Comparison of ENCODE assay signal across 1 cellular context in genomic region chr5:41903892-41904799, GRCh38.
A peak's percentile ranks its signal among the peaks of the same experiment; 100 is the strongest.
TF ChIP-seq lines count a peak whose summit lies in the region.

A gene with protein sequence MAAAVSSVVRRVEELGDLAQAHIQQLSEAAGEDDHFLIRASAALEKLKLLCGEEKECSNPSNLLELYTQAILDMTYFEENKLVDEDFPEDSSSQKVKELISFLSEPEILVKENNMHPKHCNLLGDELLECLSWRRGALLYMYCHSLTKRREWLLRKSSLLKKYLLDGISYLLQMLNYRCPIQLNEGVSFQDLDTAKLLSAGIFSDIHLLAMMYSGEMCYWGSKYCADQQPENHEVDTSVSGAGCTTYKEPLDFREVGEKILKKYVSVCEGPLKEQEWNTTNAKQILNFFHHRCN (plus strand): TSS chr5:41904344. CDS start chr5:41904368, 24 bp downstream.

TF ChIP-seq in HepG2, 621 proteins besides CTCF, POLR2A, EP300 and RAD21 (continued from another document and continues in another):
- TF ChIP-seq, protein P1, sequence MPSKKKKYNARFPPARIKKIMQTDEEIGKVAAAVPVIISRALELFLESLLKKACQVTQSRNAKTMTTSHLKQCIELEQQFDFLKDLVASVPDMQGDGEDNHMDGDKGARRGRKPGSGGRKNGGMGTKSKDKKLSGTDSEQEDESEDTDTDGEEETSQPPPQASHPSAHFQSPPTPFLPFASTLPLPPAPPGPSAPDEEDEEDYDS (CRISPR knock-in tag; IDR thresholded peaks at IDR 0.05) = peak; percentile 81
- TF ChIP-seq ZNF232 (CRISPR knock-in tag; IDR thresholded peaks at IDR 0.05; ENCODE audit: borderline replicate concordance) = peak; percentile 87; the same call in 1 of the 2 replicates
- TF ChIP-seq SRSF1 (optimal IDR thresholded peaks at IDR 0.05; ENCODE audit: low read depth, low read length) = peak; percentile 77
- TF ChIP-seq ZNF138 (CRISPR knock-in tag; IDR thresholded peaks at IDR 0.05; ENCODE audit: low read depth) = no peak; the same call in 1 of the 2 replicates
- TF ChIP-seq SETDB1 (CRISPR knock-in tag; IDR thresholded peaks at IDR 0.05; ENCODE audit: borderline replicate concordance) = no peak
- TF ChIP-seq, protein P2, sequence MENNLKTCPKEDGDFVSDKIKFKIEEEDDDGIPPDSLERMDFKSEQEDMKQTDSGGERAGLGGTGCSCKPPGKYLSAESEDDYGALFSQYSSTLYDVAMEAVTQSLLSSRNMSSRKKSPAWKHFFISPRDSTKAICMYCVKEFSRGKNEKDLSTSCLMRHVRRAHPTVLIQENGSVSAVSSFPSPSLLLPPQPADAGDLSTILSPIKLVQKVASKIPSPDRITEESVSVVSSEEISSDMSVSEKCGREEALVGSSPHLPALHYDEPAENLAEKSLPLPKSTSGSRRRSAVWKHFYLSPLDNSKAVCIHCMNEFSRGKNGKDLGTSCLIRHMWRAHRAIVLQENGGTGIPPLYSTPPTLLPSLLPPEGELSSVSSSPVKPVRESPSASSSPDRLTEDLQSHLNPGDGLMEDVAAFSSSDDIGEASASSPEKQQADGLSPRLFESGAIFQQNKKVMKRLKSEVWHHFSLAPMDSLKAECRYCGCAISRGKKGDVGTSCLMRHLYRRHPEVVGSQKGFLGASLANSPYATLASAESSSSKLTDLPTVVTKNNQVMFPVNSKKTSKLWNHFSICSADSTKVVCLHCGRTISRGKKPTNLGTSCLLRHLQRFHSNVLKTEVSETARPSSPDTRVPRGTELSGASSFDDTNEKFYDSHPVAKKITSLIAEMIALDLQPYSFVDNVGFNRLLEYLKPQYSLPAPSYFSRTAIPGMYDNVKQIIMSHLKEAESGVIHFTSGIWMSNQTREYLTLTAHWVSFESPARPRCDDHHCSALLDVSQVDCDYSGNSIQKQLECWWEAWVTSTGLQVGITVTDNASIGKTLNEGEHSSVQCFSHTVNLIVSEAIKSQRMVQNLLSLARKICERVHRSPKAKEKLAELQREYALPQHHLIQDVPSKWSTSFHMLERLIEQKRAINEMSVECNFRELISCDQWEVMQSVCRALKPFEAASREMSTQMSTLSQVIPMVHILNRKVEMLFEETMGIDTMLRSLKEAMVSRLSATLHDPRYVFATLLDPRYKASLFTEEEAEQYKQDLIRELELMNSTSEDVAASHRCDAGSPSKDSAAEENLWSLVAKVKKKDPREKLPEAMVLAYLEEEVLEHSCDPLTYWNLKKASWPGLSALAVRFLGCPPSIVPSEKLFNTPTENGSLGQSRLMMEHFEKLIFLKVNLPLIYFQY (CRISPR knock-in tag; IDR thresholded peaks at IDR 0.05; ENCODE audit: borderline replicate concordance) = peak; percentile 19; the same call in 1 of the 2 replicates
- TF ChIP-seq JDP2 (CRISPR knock-in tag; IDR thresholded peaks at IDR 0.05; ENCODE audit: borderline replicate concordance) = no peak
- TF ChIP-seq ZNF562 (CRISPR knock-in tag; IDR thresholded peaks at IDR 0.05; ENCODE audit: borderline replicate concordance) = no peak
- peak; percentile 81 for TF ChIP-seq MEF2D (CRISPR knock-in tag; IDR thresholded peaks at IDR 0.05)
- TF ChIP-seq ZNF576 (CRISPR knock-in tag; IDR thresholded peaks at IDR 0.05) = no peak
- 0 out of 2 replicates have a peak, but pooled peaks have one; percentile 65 for TF ChIP-seq CAMTA2 (CRISPR knock-in tag; IDR thresholded peaks at IDR 0.05; ENCODE audit: borderline replicate concordance)
- TF ChIP-seq, protein P3, sequence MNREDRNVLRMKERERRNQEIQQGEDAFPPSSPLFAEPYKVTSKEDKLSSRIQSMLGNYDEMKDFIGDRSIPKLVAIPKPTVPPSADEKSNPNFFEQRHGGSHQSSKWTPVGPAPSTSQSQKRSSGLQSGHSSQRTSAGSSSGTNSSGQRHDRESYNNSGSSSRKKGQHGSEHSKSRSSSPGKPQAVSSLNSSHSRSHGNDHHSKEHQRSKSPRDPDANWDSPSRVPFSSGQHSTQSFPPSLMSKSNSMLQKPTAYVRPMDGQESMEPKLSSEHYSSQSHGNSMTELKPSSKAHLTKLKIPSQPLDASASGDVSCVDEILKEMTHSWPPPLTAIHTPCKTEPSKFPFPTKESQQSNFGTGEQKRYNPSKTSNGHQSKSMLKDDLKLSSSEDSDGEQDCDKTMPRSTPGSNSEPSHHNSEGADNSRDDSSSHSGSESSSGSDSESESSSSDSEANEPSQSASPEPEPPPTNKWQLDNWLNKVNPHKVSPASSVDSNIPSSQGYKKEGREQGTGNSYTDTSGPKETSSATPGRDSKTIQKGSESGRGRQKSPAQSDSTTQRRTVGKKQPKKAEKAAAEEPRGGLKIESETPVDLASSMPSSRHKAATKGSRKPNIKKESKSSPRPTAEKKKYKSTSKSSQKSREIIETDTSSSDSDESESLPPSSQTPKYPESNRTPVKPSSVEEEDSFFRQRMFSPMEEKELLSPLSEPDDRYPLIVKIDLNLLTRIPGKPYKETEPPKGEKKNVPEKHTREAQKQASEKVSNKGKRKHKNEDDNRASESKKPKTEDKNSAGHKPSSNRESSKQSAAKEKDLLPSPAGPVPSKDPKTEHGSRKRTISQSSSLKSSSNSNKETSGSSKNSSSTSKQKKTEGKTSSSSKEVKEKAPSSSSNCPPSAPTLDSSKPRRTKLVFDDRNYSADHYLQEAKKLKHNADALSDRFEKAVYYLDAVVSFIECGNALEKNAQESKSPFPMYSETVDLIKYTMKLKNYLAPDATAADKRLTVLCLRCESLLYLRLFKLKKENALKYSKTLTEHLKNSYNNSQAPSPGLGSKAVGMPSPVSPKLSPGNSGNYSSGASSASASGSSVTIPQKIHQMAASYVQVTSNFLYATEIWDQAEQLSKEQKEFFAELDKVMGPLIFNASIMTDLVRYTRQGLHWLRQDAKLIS (CRISPR knock-in tag; IDR thresholded peaks at IDR 0.05) = no peak
- TF ChIP-seq ZMYM4 (CRISPR knock-in tag; IDR thresholded peaks at IDR 0.05) = peak; percentile 99
- peak; percentile 76 for TF ChIP-seq CCDC6 (CRISPR knock-in tag; IDR thresholded peaks at IDR 0.05)
- TF ChIP-seq ZNF616 (CRISPR knock-in tag; IDR thresholded peaks at IDR 0.05; ENCODE audit: low read depth) = 0 out of 2 replicates have a peak, but pooled peaks have one; percentile 24
- TF ChIP-seq MED1 (CRISPR knock-in tag; IDR thresholded peaks at IDR 0.05) = peak; percentile 74; the same call in 1 of the 2 replicates
- TF ChIP-seq ZNF891 (CRISPR knock-in tag; IDR thresholded peaks at IDR 0.05) = peak; percentile 98
- no peak for TF ChIP-seq ZNF296 (CRISPR knock-in tag; conservative IDR thresholded peaks at IDR 0.05)
- 0 out of 2 replicates have a peak, but pooled peaks have one; percentile 15 for TF ChIP-seq ZNF556 (CRISPR knock-in tag; IDR thresholded peaks at IDR 0.05; ENCODE audit: borderline replicate concordance)
- no peak for TF ChIP-seq ZEB1 (IDR thresholded peaks at IDR 0.05; ENCODE audit: insufficient replicate concordance, low read depth)
- TF ChIP-seq SIN3A (IDR thresholded peaks at IDR 0.05; ENCODE audit: borderline replicate concordance, low read depth, low read length) = peak; percentile 93
- no peak for TF ChIP-seq ZNF512B (CRISPR knock-in tag; IDR thresholded peaks at IDR 0.05; ENCODE audit: borderline replicate concordance)
- no peak for TF ChIP-seq NR3C1 (CRISPR knock-in tag; IDR thresholded peaks at IDR 0.05)
- peak; percentile 87 for TF ChIP-seq ZNF143 (CRISPR knock-in tag; IDR thresholded peaks at IDR 0.05)
- TF ChIP-seq ZNF503 (CRISPR knock-in tag; IDR thresholded peaks at IDR 0.05) = no peak
- TF ChIP-seq IKZF5 (CRISPR knock-in tag; IDR thresholded peaks at IDR 0.05) = peak; percentile 80; the same call in 1 of the 2 replicates
- TF ChIP-seq ZNF280D (CRISPR knock-in tag; IDR thresholded peaks at IDR 0.05) = peak; percentile 73; the same call in 1 of the 2 replicates
- TF ChIP-seq SYNCRIP (IDR thresholded peaks at IDR 0.05; ENCODE audit: insufficient read depth, low read depth, low read length) = no peak
- no peak; the same call in 1 of the 2 replicates for TF ChIP-seq ZNF335 (CRISPR knock-in tag; IDR thresholded peaks at IDR 0.05)
- TF ChIP-seq ZFAT (CRISPR knock-in tag; conservative IDR thresholded peaks at IDR 0.05) = no peak
- no peak for TF ChIP-seq PAF1 (CRISPR knock-in tag; IDR thresholded peaks at IDR 0.05)
- TF ChIP-seq ATF7-NPFF (CRISPR knock-in tag; IDR thresholded peaks at IDR 0.05; ENCODE audit: low read depth) = no peak; the same call in none of the 2 replicates
- TF ChIP-seq ZNF383 (CRISPR knock-in tag; IDR thresholded peaks at IDR 0.05; ENCODE audit: borderline replicate concordance) = no peak
- TF ChIP-seq, protein P4, sequence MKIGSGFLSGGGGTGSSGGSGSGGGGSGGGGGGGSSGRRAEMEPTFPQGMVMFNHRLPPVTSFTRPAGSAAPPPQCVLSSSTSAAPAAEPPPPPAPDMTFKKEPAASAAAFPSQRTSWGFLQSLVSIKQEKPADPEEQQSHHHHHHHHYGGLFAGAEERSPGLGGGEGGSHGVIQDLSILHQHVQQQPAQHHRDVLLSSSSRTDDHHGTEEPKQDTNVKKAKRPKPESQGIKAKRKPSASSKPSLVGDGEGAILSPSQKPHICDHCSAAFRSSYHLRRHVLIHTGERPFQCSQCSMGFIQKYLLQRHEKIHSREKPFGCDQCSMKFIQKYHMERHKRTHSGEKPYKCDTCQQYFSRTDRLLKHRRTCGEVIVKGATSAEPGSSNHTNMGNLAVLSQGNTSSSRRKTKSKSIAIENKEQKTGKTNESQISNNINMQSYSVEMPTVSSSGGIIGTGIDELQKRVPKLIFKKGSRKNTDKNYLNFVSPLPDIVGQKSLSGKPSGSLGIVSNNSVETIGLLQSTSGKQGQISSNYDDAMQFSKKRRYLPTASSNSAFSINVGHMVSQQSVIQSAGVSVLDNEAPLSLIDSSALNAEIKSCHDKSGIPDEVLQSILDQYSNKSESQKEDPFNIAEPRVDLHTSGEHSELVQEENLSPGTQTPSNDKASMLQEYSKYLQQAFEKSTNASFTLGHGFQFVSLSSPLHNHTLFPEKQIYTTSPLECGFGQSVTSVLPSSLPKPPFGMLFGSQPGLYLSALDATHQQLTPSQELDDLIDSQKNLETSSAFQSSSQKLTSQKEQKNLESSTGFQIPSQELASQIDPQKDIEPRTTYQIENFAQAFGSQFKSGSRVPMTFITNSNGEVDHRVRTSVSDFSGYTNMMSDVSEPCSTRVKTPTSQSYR (CRISPR knock-in tag; IDR thresholded peaks at IDR 0.05; ENCODE audit: borderline replicate concordance) = no peak
- TF ChIP-seq IKZF4 (CRISPR knock-in tag; IDR thresholded peaks at IDR 0.05; ENCODE audit: borderline replicate concordance, low read depth, not compliant biosample characterization) = no peak
